12 cellular contexts compared by ENCODE assay signal in the genomic region with DNA sequence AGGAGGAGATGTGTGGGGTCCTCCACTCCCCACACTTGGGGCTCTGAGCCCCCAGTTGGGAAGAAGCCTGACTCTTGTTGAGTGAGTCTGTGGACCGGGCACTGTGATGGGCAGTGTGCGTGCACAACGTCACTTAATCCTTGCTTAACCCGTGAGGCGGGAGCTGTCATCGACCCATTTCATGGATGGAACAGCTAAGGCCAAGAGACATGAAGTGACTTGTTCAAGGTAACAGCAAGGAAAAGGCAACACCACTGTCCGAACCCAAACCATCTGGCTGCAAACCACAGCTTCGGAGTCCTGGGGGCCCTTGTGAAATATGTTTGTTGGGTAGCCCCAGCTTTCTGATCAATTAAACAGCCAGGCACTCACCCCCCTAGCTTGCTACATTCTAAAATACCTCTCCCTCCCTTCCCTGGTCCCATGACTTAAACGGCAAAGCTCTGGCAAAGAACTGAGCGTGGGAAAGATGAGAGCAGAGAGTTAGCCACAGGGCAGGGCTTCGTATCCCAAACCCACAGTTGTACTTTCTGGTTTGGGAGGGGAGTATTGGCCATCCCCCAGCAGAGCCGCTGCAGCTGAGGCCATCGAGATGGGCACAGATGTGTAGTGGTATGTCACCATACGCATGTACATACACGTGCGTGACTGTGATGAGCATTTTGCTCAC.
"Had no signal": no experiment of that assay in that cellular context is flagged by ENCODE, and none has a peak within 500 bp of the region (broad histone marks: within the 10 kb centered on the region; RNA-seq: fewer than 3 reads in every experiment).

No MANE protein-coding gene starts in this region.

- FAIRE-seq: astrocyte, islet of Langerhans, urothelium cell line had no signal

- DNase-seq: activated CD4-positive, alpha-beta memory T cell treated with anti-CD3 and anti-CD28 coated beads for 36 hours; activated CD4-positive, CD25-positive, alpha-beta regulatory T cell treated with anti-CD3 and anti-CD28 coated beads, Interleukin-2, amount 50 U/mL, for 72 hours; activated CD8-positive, alpha-beta memory T cell treated with anti-CD3 and anti-CD28 coated beads, Interleukin-2, amount 10 ng/mL, durations not matched to agents 7 days and 5 days; activated naive CD4-positive, alpha-beta T cell treated with anti-CD3 and anti-CD28 coated beads, Interleukin-2, amount 10 ng/mL, durations not matched to agents 7 days and 5 days; activated T-cell treated with anti-CD3 and anti-CD28 coated beads, Interleukin-2, amount 50 U/mL, for 1 hour; T-helper 9 cell had no signal

- ATAC-seq: activated CD8-positive, alpha-beta memory T cell treated with anti-CD3 and anti-CD28 coated beads, Interleukin-2, amount 10 ng/mL, durations not matched to agents 7 days and 5 days; esophagus mucosa; right cardiac atrium had no signal

- H3K4me3 ChIP-seq: lung had no signal
